Comparison of ENCODE assay signal across 27 cellular contexts in the genomic region with DNA sequence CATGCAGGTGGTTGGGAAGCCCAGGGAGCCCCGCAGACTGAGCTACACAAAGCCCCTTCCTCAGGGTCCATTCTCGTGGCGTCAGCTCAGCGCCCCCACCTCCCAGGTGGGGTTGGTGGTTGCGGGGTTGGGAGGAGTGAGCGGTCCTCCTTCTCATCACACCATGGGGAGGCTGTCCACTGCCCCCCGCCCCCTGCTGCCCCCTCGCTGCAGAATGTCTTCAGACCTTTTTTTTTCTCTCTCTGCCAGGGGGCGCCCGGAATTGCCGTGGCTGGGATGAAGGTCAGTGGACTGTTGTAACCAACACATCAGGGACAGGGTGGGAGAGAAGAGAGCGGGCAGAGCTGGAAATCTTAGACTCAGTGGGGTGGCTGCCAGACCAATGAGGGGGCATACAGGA.
"Had no signal": no experiment of that assay in that cellular context is flagged by ENCODE, and none has a peak within 500 bp of the region (broad histone marks: within the 10 kb centered on the region; RNA-seq: fewer than 3 reads in every experiment).

No MANE protein-coding gene starts in this region.

- H3K36me3 Mint-ChIP-seq: T-cell had no signal

- H3K27ac Mint-ChIP-seq: T-cell had no signal

- DNase-seq: KBM-7, MV-4-11, NCI-H1048, NCI-H1105, NCI-H1417, NCI-H1436 treated with DMSO at 0.1 percent for 48 hours, NCI-H1694, NCI-H187 treated with DMSO at 0.1 percent for 48 hours, NCI-H2029 treated with DMSO at 0.1 percent for 48 hours, NCI-H2107, NCI-H2171, NCI-H226, NCI-H446, NCI-H510A, NCI-H524 treated with DMSO at 0.1 percent for 48 hours, NCI-H69, NCI-H774, Right ventricle myocardium superior, RPMI8226, SIG-M5, SW 1271, T-cell had no signal

- H3K4me3 Mint-ChIP-seq: T-cell had no signal

- H3K27me3 ChIP-seq: SJSA1 had no signal

- H3K27ac ChIP-seq: HL-60, SJSA1, SK-N-MC had no signal

- H3K9me3 ChIP-seq: SJSA1 had no signal

- FAIRE-seq: HTR-8/SVneo, RCC 7860 had no signal

- ATAC-seq: T-cell had no signal

- H3K4me1 ChIP-seq: SJSA1 had no signal

- H3K9me3 Mint-ChIP-seq: T-cell had no signal

- H3K4me3 ChIP-seq: SJSA1, SK-N-MC had no signal

- H3K4me1 Mint-ChIP-seq: T-cell had no signal
